17 cellular contexts compared by ENCODE assay signal in genomic region chr12:46560078-46560477, GRCh38.
DNase-seq lines count a peak whose midpoint lies in the region; FAIRE-seq and TF ChIP-seq lines count a peak whose summit lies in the region.
"Had no signal": no experiment of that assay in that cellular context is flagged by ENCODE, and none has a peak within 500 bp of the region (broad histone marks: within the 10 kb centered on the region; RNA-seq: fewer than 3 reads in every experiment).

No MANE protein-coding gene starts in this region.

- H3K27me3 ChIP-seq in ACC112 (ENCODE audit: insufficient read depth, low read length) (no peaks in the 10 kb centered on the region), esophagus (ENCODE audit: control insufficient read depth in 1 of 2, insufficient read depth in 2 of 2, low read length in 2 of 2) (no peaks in the 10 kb centered on the region), prostate gland (replicated peaks; ENCODE audit: insufficient read depth) (no peaks in the 10 kb centered on the region)
- H3K27me3 ChIP-seq: sigmoid colon, upper lobe of left lung had no signal

- no peak for FAIRE-seq in GM12891 (lab: Jason Lieb, UNC)
- no peak for FAIRE-seq in RCC 7860 (lab: Jason Lieb, UNC)

- peaks cover 10% of the 10 kb centered on the region for H3K36me3 ChIP-seq in ACC112 (ENCODE audit: insufficient read depth, low read length)
- H3K36me3 ChIP-seq in esophagus (ENCODE audit: control insufficient read depth in 2 of 2, insufficient read depth in 2 of 2, low read length in 1 of 2), result no peaks in the 10 kb centered on the region
- H3K36me3 ChIP-seq in prostate gland, result no peaks in the 10 kb centered on the region
- H3K36me3 ChIP-seq: HAP-1, sigmoid colon, upper lobe of left lung had no signal

- POLR2A ChIA-PET in HEK293T (lab: Yijun Ruan, JAX), result no interaction called here

- intact Hi-C loops in prostate gland (cut with DNase I), result no loop called here

- WGBS in esophagus, 2 donors, result 65 to 69% methylated on average over 2 of the region's 2 CpGs
- WGBS in prostate gland, result 55% methylated on average over 2 of the region's 2 CpGs

- H3K9me3 ChIP-seq in esophagus (ENCODE audit: control insufficient read depth in 2 of 2, insufficient read depth in 1 of 2, low read depth in 1 of 2, low read length in 1 of 2) (no peaks in the 10 kb centered on the region), prostate gland (no peaks in the 10 kb centered on the region)
- H3K9me3 ChIP-seq: HAP-1, upper lobe of left lung had no signal

- H3K4me1 ChIP-seq in ACC112 (ENCODE audit: control insufficient read depth, insufficient read depth, low read length, unreplicated experiment), result peaks cover 75% of the 10 kb centered on the region
- no peaks in the 10 kb centered on the region for H3K4me1 ChIP-seq in esophagus (ENCODE audit: control insufficient read depth in 2 of 2, insufficient read depth in 2 of 2, low read length in 1 of 2)
- no peaks in the 10 kb centered on the region for H3K4me1 ChIP-seq in prostate gland (replicated peaks)

- H3K27ac ChIP-seq in ACC112 (ENCODE audit: low read depth, low read length), result peak overlapping the region; percentile 99
- H3K27ac ChIP-seq in esophagus (ENCODE audit: low read depth in 2 of 2, low read length in 1 of 2), result peak overlapping the region; percentile 40 to 80
- peak overlapping the region; percentile 53 to 61 for H3K27ac ChIP-seq in prostate gland
- H3K27ac ChIP-seq: upper lobe of left lung had no signal

- no peak overlapping the region for H2AFZ ChIP-seq in ACC112 (ENCODE audit: low read length, unreplicated experiment)

- peak; percentile 17 for DNase-seq in NCI-H69 (lab: John Stamatoyannopoulos, UW)
- no peak for DNase-seq in prostate gland (ENCODE audit: low spot score)
- no peak for DNase-seq in NCI-H345 treated with DMSO at 0.1 percent for 48 hours (lab: John Stamatoyannopoulos, UW; ENCODE audit: unreplicated experiment)
- no peak for DNase-seq in GM12891 (ENCODE audit: insufficient read length, low spot score)
- no peak for DNase-seq in RCC 7860 (ENCODE audit: low spot score)
- DNase-seq in HEK293T (ENCODE audit: extremely low spot score), result no peak
- DNase-seq: activated CD4-positive, alpha-beta T cell treated with anti-CD3 and anti-CD28 coated beads, Interleukin-2, amount 10 ng/mL, durations not matched to agents 7 days and 5 days; activated T-cell treated with anti-CD3 and anti-CD28 coated beads for 4 hours; COR-L47; GF-D8; naive B cell; NCI-H2107; sigmoid colon; upper lobe of left lung had no signal

- CTCF ChIA-PET in HEK293T (lab: Yijun Ruan, JAX), result no interaction called here

- no peak for TF ChIP-seq CTCF in prostate gland (IDR thresholded peaks at IDR 0.05)

- TF ChIP-seq POLR2A in prostate gland (IDR thresholded peaks at IDR 0.05), result no peak
- TF ChIP-seq POLR2A in GM12891 (IDR thresholded peaks at IDR 0.05; ENCODE audit: low read depth, low read length), result no peak

- no peaks in the 10 kb centered on the region for H3K79me2 ChIP-seq in ACC112 (ENCODE audit: control insufficient read depth, insufficient read depth, low read length, unreplicated experiment)

- H3K4me3 ChIP-seq in ACC112 (ENCODE audit: low read depth, low read length), result no peak overlapping the region
- H3K4me3 ChIP-seq in esophagus (ENCODE audit: low read depth in 1 of 2, low read length in 2 of 2), result no peak overlapping the region
- no peak overlapping the region for H3K4me3 ChIP-seq in prostate gland
- H3K4me3 ChIP-seq: HAP-1, upper lobe of left lung had no signal

TF ChIP-seq in GM12891, 5 proteins besides CTCF, POLR2A, EP300 and RAD21:
- TF ChIP-seq TAF1 (IDR thresholded peaks at IDR 0.05; ENCODE audit: low read depth, low read length), result no peak
- TF ChIP-seq POLR2AphosphoS5 (IDR thresholded peaks at IDR 0.05; ENCODE audit: low read depth, low read length), result no peak
- TF ChIP-seq POU2F2 (IDR thresholded peaks at IDR 0.05; ENCODE audit: low read depth, low read length), result no peak
- TF ChIP-seq PAX5 (IDR thresholded peaks at IDR 0.05; ENCODE audit: insufficient read depth, low read length, severe bottlenecking), result no peak
- no peak for TF ChIP-seq SPI1 (IDR thresholded peaks at IDR 0.05; ENCODE audit: low read depth, low read length)

TF ChIP-seq in HEK293T, 16 proteins besides CTCF, POLR2A, EP300 and RAD21:
- no peak for TF ChIP-seq BHLHE40 (IDR thresholded peaks at IDR 0.05; ENCODE audit: borderline replicate concordance)
- no peak for TF ChIP-seq LEF1 (IDR thresholded peaks at IDR 0.05; ENCODE audit: borderline replicate concordance)
- TF ChIP-seq CTBP1 (IDR thresholded peaks at IDR 0.05; ENCODE audit: borderline replicate concordance), result no peak
- no peak for TF ChIP-seq FOXK2 (IDR thresholded peaks at IDR 0.05)
- TF ChIP-seq FOXM1 (IDR thresholded peaks at IDR 0.05; ENCODE audit: borderline replicate concordance), result no peak
- TF ChIP-seq ARNT (IDR thresholded peaks at IDR 0.05), result no peak
